In the genomic region with DNA sequence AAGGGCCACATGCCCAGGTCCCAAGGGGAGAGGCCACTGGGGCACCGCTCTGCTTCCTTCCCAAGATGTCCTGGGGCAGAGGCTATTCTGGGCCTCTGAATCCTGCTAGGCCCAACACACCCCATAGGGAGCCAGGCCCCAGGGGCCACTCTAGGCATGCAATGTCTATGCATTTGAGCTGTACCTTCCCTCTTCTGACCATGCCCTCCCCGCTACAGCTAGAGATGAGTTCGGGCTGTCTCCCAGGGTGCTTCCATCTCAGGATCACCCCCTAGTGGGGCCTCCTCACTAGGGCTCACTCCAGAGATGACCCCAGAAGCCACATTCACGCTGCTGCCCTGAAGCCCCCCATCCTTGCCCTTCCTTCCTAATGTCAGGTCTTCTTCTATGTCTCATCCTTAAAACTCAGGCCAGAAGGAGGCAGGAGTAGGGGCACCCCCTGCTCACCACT, we compare ENCODE assay signal across 31 cellular contexts. TPM values are rescaled to one million over a fixed set of nuclear protein-coding genes. Genes with fewer than 3 reads are reported as not detected.
A peak's percentile ranks its signal among the peaks of the same experiment; 100 is the strongest.
DNase-seq lines count a peak whose midpoint lies in the region; ATAC-seq and TF ChIP-seq lines count a peak whose summit lies in the region.
"Had no signal": no experiment of that assay in that cellular context is flagged by ENCODE, and none has a peak within 500 bp of the region (broad histone marks: within the 10 kb centered on the region; RNA-seq: fewer than 3 reads in every experiment).

No MANE protein-coding gene starts in this region.

- peak overlapping the region; percentile 34; the same call in 1 of the 2 replicates for H3K9ac ChIP-seq in BLaER1
- H3K9ac ChIP-seq in stomach smooth muscle (ENCODE audit: low read length in 2 of 2), result peak overlapping the region in 1 of 2 donors; percentile 23

- DNase-seq in brain microvascular endothelial cell (no peak), mesothelial cell of epicardium (ENCODE audit: low spot score in 2 of 2, unreplicated experiment in 2 of 2) (no peak), NAMALWA (ENCODE audit: low spot score) (no peak), NCI-H226 (no peak), amygdala (lab: John Stamatoyannopoulos, UW) (no peak)
- DNase-seq in activated T-cell treated with anti-CD3 and anti-CD28 coated beads, Interleukin-2, amount 50 U/mL, for 72 hours, result no peak
- DNase-seq: activated CD4-positive, alpha-beta T cell treated with anti-CD3 and anti-CD28 coated beads for 36 hours; activated naive CD4-positive, alpha-beta T cell treated with anti-CD3 and anti-CD28 coated beads for 36 hours; activated T-cell treated with anti-CD3 and anti-CD28 coated beads, Interleukin-2, amount 50 U/mL, for 4 hours; amniotic stem cell; colonic mucosa; DMS79; foreskin melanocyte; GDM1; hippocampal formation; left cardiac atrium; mesenchymal stem cell; naive thymus-derived CD4-positive, alpha-beta T cell; NCI-H1092; NCI-H187; NCI-H526 treated with DMSO at 0.1 percent for 48 hours; right cardiac atrium; SHP77 treated with DMSO at 0.1 percent for 48 hours; stimulated activated naive B cell treated with anti-CD40 and anti-IgM and Interleukin-4, amounts not matched to agents 10 μg/mL and 1 μg/mL and 100 μg/mL, for 72 hours had no signal

- H3K9me3 Mint-ChIP-seq in mesothelial cell of epicardium, result no peaks in the 10 kb centered on the region
- no peaks in the 10 kb centered on the region for H3K9me3 Mint-ChIP-seq in activated T-cell treated with anti-CD3 and anti-CD28 coated beads, Interleukin-2, amount 50 U/mL, for 72 hours
- H3K9me3 Mint-ChIP-seq: activated naive CD4-positive, alpha-beta T cell treated with anti-CD3 and anti-CD28 coated beads for 36 hours; activated T-cell treated with anti-CD3 and anti-CD28 coated beads, Interleukin-2, amount 50 U/mL, for 4 hours; naive thymus-derived CD4-positive, alpha-beta T cell; stimulated activated naive B cell treated with anti-CD40 and anti-IgM and Interleukin-4, amounts not matched to agents 10 μg/mL and 1 μg/mL and 100 μg/mL, for 72 hours; T-helper 2 cell treated with Interferon-gamma antibody and Interleukin-4, amounts not matched to agents 5 μg/mL and 100 μg/mL, for 36 hours had no signal

- H3K4me3 ChIP-seq in BLaER1, result no peak overlapping the region
- H3K4me3 ChIP-seq in brain microvascular endothelial cell (ENCODE audit: low read depth, low read length), result no peak overlapping the region
- no peak overlapping the region for H3K4me3 ChIP-seq in stomach smooth muscle (ENCODE audit: low read length in 2 of 2)
- H3K4me3 ChIP-seq: colonic mucosa, HAP-1, upper lobe of left lung had no signal

- H3K4me3 Mint-ChIP-seq in mesothelial cell of epicardium, result no peak overlapping the region
- H3K4me3 Mint-ChIP-seq in activated T-cell treated with anti-CD3 and anti-CD28 coated beads, Interleukin-2, amount 50 U/mL, for 72 hours, result no peak overlapping the region
- H3K4me3 Mint-ChIP-seq: activated CD4-positive, alpha-beta T cell treated with anti-CD3 and anti-CD28 coated beads for 36 hours; activated naive CD4-positive, alpha-beta T cell treated with anti-CD3 and anti-CD28 coated beads for 36 hours; activated T-cell treated with anti-CD3 and anti-CD28 coated beads, Interleukin-2, amount 50 U/mL, for 4 hours; naive thymus-derived CD4-positive, alpha-beta T cell; stimulated activated naive B cell treated with anti-CD40 and anti-IgM and Interleukin-4, amounts not matched to agents 10 μg/mL and 1 μg/mL and 100 μg/mL, for 72 hours; T-helper 2 cell treated with Interferon-gamma antibody and Interleukin-4, amounts not matched to agents 5 μg/mL and 100 μg/mL, for 36 hours had no signal

- H3K27me3 Mint-ChIP-seq in mesothelial cell of epicardium (ENCODE audit: low read depth), result no peaks in the 10 kb centered on the region
- H3K27me3 Mint-ChIP-seq in activated T-cell treated with anti-CD3 and anti-CD28 coated beads, Interleukin-2, amount 50 U/mL, for 72 hours (ENCODE audit: low read depth), result peaks cover 21% of the 10 kb centered on the region

- H3K27ac Mint-ChIP-seq in mesothelial cell of epicardium, result peak overlapping the region; percentile 35
- H3K27ac Mint-ChIP-seq in activated T-cell treated with anti-CD3 and anti-CD28 coated beads, Interleukin-2, amount 50 U/mL, for 72 hours, result no peak overlapping the region
- H3K27ac Mint-ChIP-seq: activated CD4-positive, alpha-beta T cell treated with anti-CD3 and anti-CD28 coated beads for 36 hours; activated naive CD4-positive, alpha-beta T cell treated with anti-CD3 and anti-CD28 coated beads for 36 hours; naive thymus-derived CD4-positive, alpha-beta T cell; stimulated activated naive B cell treated with anti-CD40 and anti-IgM and Interleukin-4, amounts not matched to agents 10 μg/mL and 1 μg/mL and 100 μg/mL, for 72 hours; T-helper 2 cell treated with Interferon-gamma antibody and Interleukin-4, amounts not matched to agents 5 μg/mL and 100 μg/mL, for 36 hours had no signal

- H4K20me1 ChIP-seq in BLaER1, result peaks cover 95% of the 10 kb centered on the region

- H3K27me3 ChIP-seq in BLaER1 (no peaks in the 10 kb centered on the region), brain microvascular endothelial cell (replicated peaks) (no peaks in the 10 kb centered on the region), stomach smooth muscle (ENCODE audit: control insufficient read depth in 1 of 2, insufficient read depth in 2 of 2, low read length in 2 of 2) (no peaks in the 10 kb centered on the region)
- H3K27me3 ChIP-seq: colonic mucosa, upper lobe of left lung had no signal

- H3K9me3 ChIP-seq in BLaER1 (no peaks in the 10 kb centered on the region), stomach smooth muscle (ENCODE audit: control insufficient read depth in 2 of 2, low read length in 2 of 2) (no peaks in the 10 kb centered on the region)
- H3K9me3 ChIP-seq: Caco-2, colonic mucosa, HAP-1, upper lobe of left lung had no signal

- ATAC-seq in activated T-cell treated with anti-CD3 and anti-CD28 coated beads, Interleukin-2, amount 50 U/mL, for 72 hours (replicated peaks in 1 of 2), result no peak
- ATAC-seq: activated CD4-positive, alpha-beta T cell treated with anti-CD3 and anti-CD28 coated beads for 36 hours; activated T-cell treated with anti-CD3 and anti-CD28 coated beads, Interleukin-2, amount 50 U/mL, for 4 hours; esophagus mucosa; left cardiac atrium; naive thymus-derived CD4-positive, alpha-beta T cell; right cardiac atrium; stimulated activated naive B cell treated with anti-CD40 and anti-IgM and Interleukin-4, amounts not matched to agents 10 μg/mL and 1 μg/mL and 100 μg/mL, for 72 hours had no signal

- in situ Hi-C loops in brain microvascular endothelial cell (cut with HindIII; ENCODE audit: low pct_ligation_motif_present, low sequenced_read_pairs), result no loop called here

- H3K27ac ChIP-seq in BLaER1 (no peak overlapping the region), brain microvascular endothelial cell (no peak overlapping the region), stomach smooth muscle (ENCODE audit: low read length) (peak overlapping the region; percentile 46)
- H3K27ac ChIP-seq: colonic mucosa had no signal

- peaks cover 25% of the 10 kb centered on the region for H3K4me1 ChIP-seq in BLaER1
- peaks cover 87% of the 10 kb centered on the region for H3K4me1 ChIP-seq in stomach smooth muscle (ENCODE audit: control insufficient read depth, insufficient read depth, low read length)
- H3K4me1 ChIP-seq: colonic mucosa, HAP-1 had no signal

- no peaks in the 10 kb centered on the region for H3K36me3 Mint-ChIP-seq in mesothelial cell of epicardium
- H3K36me3 Mint-ChIP-seq in activated T-cell treated with anti-CD3 and anti-CD28 coated beads, Interleukin-2, amount 50 U/mL, for 72 hours (ENCODE audit: insufficient read depth in 2 of 2), result no peaks in the 10 kb centered on the region
- H3K36me3 Mint-ChIP-seq: naive thymus-derived CD4-positive, alpha-beta T cell; stimulated activated naive B cell treated with anti-CD40 and anti-IgM and Interleukin-4, amounts not matched to agents 10 μg/mL and 1 μg/mL and 100 μg/mL, for 72 hours had no signal

- peak overlapping the region; percentile 32 for H3K4me2 ChIP-seq in BLaER1

- H3K4me1 Mint-ChIP-seq in mesothelial cell of epicardium, result peaks cover 92% of the 10 kb centered on the region
- no peaks in the 10 kb centered on the region for H3K4me1 Mint-ChIP-seq in activated T-cell treated with anti-CD3 and anti-CD28 coated beads, Interleukin-2, amount 50 U/mL, for 72 hours (ENCODE audit: low read depth)
- H3K4me1 Mint-ChIP-seq: activated CD4-positive, alpha-beta T cell treated with anti-CD3 and anti-CD28 coated beads for 36 hours; stimulated activated naive B cell treated with anti-CD40 and anti-IgM and Interleukin-4, amounts not matched to agents 10 μg/mL and 1 μg/mL and 100 μg/mL, for 72 hours had no signal

- TF ChIP-seq CTCF in brain microvascular endothelial cell (IDR thresholded peaks at IDR 0.05; ENCODE audit: low read depth, low read length, missing control alignments), result peak; percentile 13
- no peak for TF ChIP-seq CTCF in mesothelial cell of epicardium (IDR thresholded peaks at IDR 0.05; ENCODE audit: unreplicated experiment)

- H3K36me3 ChIP-seq in BLaER1, result peaks cover 31% of the 10 kb centered on the region
- H3K36me3 ChIP-seq in brain microvascular endothelial cell (replicated peaks), result no peaks in the 10 kb centered on the region
- no peaks in the 10 kb centered on the region for H3K36me3 ChIP-seq in stomach smooth muscle (ENCODE audit: control insufficient read depth in 2 of 2, insufficient read depth in 2 of 2, low read length in 2 of 2)
- H3K36me3 ChIP-seq: colonic mucosa, HAP-1, upper lobe of left lung had no signal

RNA-seq across cellular contexts. Expression of a gene that starts 54.4 kb away (rescaled TPM):
- total RNA-seq in mesothelial cell of epicardium, result 116 to 130 TPM (median 117 TPM) in 3 replicates
- total RNA-seq in activated T-cell treated with anti-CD3 and anti-CD28 coated beads, Interleukin-2, amount 50 U/mL, for 72 hours, result under 1 TPM; 0.65 to 0.93 TPM

Comparison
In these comparisons a context has a peak if more than half of its experiments do, and no peak if none do; other contexts are left out.
1. RNA of a gene that starts 54.4 kb away (total RNA-seq): 116 to 130 TPM in mesothelial cell of epicardium; 0.65 to 0.93 TPM in activated T-cell treated with anti-CD3 and anti-CD28 coated beads, Interleukin-2, amount 50 U/mL, for 72 hours; every median in the first group is over 10 times any median in the second.